In the genomic region with DNA sequence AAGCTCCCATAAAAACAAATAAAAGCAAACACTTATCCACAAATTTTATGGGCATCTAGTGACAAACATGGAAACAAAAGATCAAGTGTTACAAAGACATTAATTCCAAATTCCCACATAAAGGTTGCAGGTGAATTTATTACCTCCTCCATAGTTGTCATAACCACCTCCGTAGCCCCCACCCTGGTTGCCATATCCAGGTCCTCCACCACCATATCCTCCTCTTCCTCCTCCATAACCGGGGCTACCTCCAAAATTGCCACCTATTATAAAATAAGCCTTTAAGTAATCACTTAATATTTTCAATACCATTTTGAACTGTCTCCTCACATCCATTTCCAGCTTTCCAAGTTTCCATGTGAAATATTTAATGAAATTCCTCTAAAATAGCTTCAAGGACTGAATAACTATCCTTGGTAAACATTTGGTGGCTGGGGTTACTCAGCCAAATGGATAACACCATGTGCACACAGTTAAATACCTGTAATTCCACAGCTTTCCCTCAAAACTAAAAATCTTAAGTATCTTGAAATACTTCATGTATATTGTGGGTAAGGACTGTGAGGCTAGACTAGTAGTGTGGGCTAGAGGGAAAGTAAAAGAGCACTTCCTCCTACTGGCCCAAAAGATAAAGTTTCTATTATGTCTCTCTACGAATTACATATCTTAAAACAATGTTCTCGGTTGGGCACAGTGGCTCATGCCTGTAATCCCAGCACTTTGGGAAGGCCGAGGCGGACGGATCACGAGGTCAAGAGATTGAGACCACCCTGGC, we compare ENCODE assay signal across 10 cellular contexts. TPM values are rescaled to one million over a fixed set of nuclear protein-coding genes. Genes with fewer than 3 reads are reported as not detected.
DNase-seq lines count a peak whose midpoint lies in the region; ATAC-seq and TF ChIP-seq lines count a peak whose summit lies in the region.
"Had no signal": no experiment of that assay in that cellular context is flagged by ENCODE, and none has a peak within 500 bp of the region (broad histone marks: within the 10 kb centered on the region; RNA-seq: fewer than 3 reads in every experiment).

No MANE protein-coding gene starts in this region.

- H2BK120ac ChIP-seq in mesenchymal stem cell (ENCODE audit: low read depth, low read length) = no peak overlapping the region

- WGBS in mesenchymal stem cell = 94% methylated on average over 8 of the region's 8 CpGs

- no peak overlapping the region for H3K4ac ChIP-seq in mesenchymal stem cell (ENCODE audit: low read depth in 1 of 2, low read length in 2 of 2)

- CTCF ChIA-PET in WTC11 (lab: Charles Lee) = no interaction called here

- no peaks in the 10 kb centered on the region for H3K79me1 ChIP-seq in mesenchymal stem cell (replicated peaks; ENCODE audit: low read length, poor library complexity, severe bottlenecking)

- H4K91ac ChIP-seq in mesenchymal stem cell (ENCODE audit: low read length) = no peak overlapping the region

- no peak overlapping the region for H2AFZ ChIP-seq in mesenchymal stem cell (ENCODE audit: low read depth, low read length)

- ATAC-seq in WTC11 = no peak
- no peak for ATAC-seq in GM19328 (IDR thresholded peaks at IDR 0.05; ENCODE audit: unreplicated experiment)

- peaks cover 9% of the 10 kb centered on the region for H3K4me1 ChIP-seq in mesenchymal stem cell (ENCODE audit: control insufficient read depth, insufficient read depth, low read depth, low read length)

- H2AK5ac ChIP-seq in mesenchymal stem cell (ENCODE audit: low read length, severe bottlenecking) = no peak overlapping the region

- H3K9me3 ChIP-seq in mesenchymal stem cell (ENCODE audit: control insufficient read depth, low read length) = no peaks in the 10 kb centered on the region

- H2BK15ac ChIP-seq in mesenchymal stem cell (ENCODE audit: low read depth, poor library complexity, severe bottlenecking) = no peak overlapping the region

- H3K9me3 Mint-ChIP-seq in WTC11 = no peaks in the 10 kb centered on the region

- H3K4me3 ChIP-seq in mesenchymal stem cell (ENCODE audit: insufficient read depth in 1 of 2, low read depth in 1 of 2, low read length in 2 of 2) = no peak overlapping the region

- POLR2A ChIA-PET in WTC11 (lab: Charles Lee) = interaction anchor here (2.0 kb wide), 1 partner anchor 8 kb away, joined by 6 read pairs; the partner anchor contains the start of gene CBX3

- peak overlapping the region; percentile 18 for H3K9ac ChIP-seq in mesenchymal stem cell (ENCODE audit: low read length)

- H3K27me3 ChIP-seq in mesenchymal stem cell (ENCODE audit: control insufficient read depth in 1 of 2, insufficient read depth in 1 of 2, low read length in 2 of 2) = no peaks in the 10 kb centered on the region

- H3K27ac Mint-ChIP-seq in WTC11 = peak overlapping the region; percentile 95

- TF ChIP-seq POLR2A in GM10847 (IDR thresholded peaks at IDR 0.05; ENCODE audit: extremely low read depth, insufficient read length) = peak; percentile 14

- no peak overlapping the region for H3K4me2 ChIP-seq in mesenchymal stem cell (ENCODE audit: low read length, poor library complexity, severe bottlenecking)

- H2BK12ac ChIP-seq in mesenchymal stem cell (ENCODE audit: low read length in 2 of 2) = no peak overlapping the region

- H3K4me3 Mint-ChIP-seq in WTC11 = peak overlapping the region; percentile 34

- no peak overlapping the region for H3K23ac ChIP-seq in mesenchymal stem cell (ENCODE audit: low read length in 2 of 2)

- no peak overlapping the region for H3K14ac ChIP-seq in mesenchymal stem cell (ENCODE audit: low read length in 2 of 2)

- H4K8ac ChIP-seq in mesenchymal stem cell (ENCODE audit: low read length) = no peak overlapping the region

- H3K4me1 Mint-ChIP-seq in WTC11 = peaks cover 72% of the 10 kb centered on the region

- no peaks in the 10 kb centered on the region for H3K27me3 Mint-ChIP-seq in WTC11 (ENCODE audit: low read depth)

- peaks cover 91% of the 10 kb centered on the region for H3K36me3 Mint-ChIP-seq in WTC11

- H3K27ac ChIP-seq in 22Rv1 = peak overlapping the region; percentile 14; the same call in 1 of the 2 replicates
- no peak overlapping the region for H3K27ac ChIP-seq in mesenchymal stem cell (ENCODE audit: low read length, poor library complexity, severe bottlenecking)

- no peak for TF ChIP-seq CTCF in 22Rv1 (IDR thresholded peaks at IDR 0.05)
- no peak for TF ChIP-seq CTCF in WTC11 (IDR thresholded peaks at IDR 0.05)
- TF ChIP-seq CTCF in GM20000 (IDR thresholded peaks at IDR 0.05; ENCODE audit: extremely low read depth, missing control alignments) = no peak

- DNase-seq in WTC11 (ENCODE audit: low spot score) (no peak), mesenchymal stem cell (no peak), GM20000 (ENCODE audit: low spot score) (no peak), ureter (ENCODE audit: low spot score) (no peak), NCI-H2171 treated with DMSO at 0.1 percent for 48 hours (lab: John Stamatoyannopoulos, UW) (no peak)
- DNase-seq: activated CD4-positive, alpha-beta T cell treated with anti-CD3 and anti-CD28 coated beads, Interleukin-2, amount 50 U/mL, for 4 hours; stimulated activated CD4-positive, alpha-beta T cell treated with anti-CD3 and anti-CD28 coated beads, Interleukin-1b, Interleukin-23, amount 100 ng/mL, for 48 hours had no signal

- H3K36me3 ChIP-seq in mesenchymal stem cell (ENCODE audit: control insufficient read depth in 1 of 2, insufficient read depth in 2 of 2, low read depth in 1 of 2, low read length in 2 of 2) = peaks cover 10 to 95% of the 10 kb centered on the region in 2 experiments

- H2BK5ac ChIP-seq in mesenchymal stem cell (ENCODE audit: low read depth, low read length, poor library complexity, severe bottlenecking) = no peak overlapping the region

- H3K18ac ChIP-seq in mesenchymal stem cell (ENCODE audit: low read depth in 1 of 2, low read length in 2 of 2) = peak overlapping the region in 1 of 2 experiments; percentile 21

TF ChIP-seq in WTC11, 78 proteins besides CTCF, POLR2A, EP300 and RAD21:
- TF ChIP-seq IRF2 (CRISPR knock-in tag; IDR thresholded peaks at IDR 0.05; ENCODE audit: borderline replicate concordance, low read depth) (no peak), ETV6 (CRISPR knock-in tag; IDR thresholded peaks at IDR 0.05) (no peak), NFE2L1 (CRISPR knock-in tag; IDR thresholded peaks at IDR 0.05) (no peak), SOX15 (CRISPR knock-in tag; IDR thresholded peaks at IDR 0.05) (no peak), ZNF671 (CRISPR knock-in tag; IDR thresholded peaks at IDR 0.05) (peak; percentile 6; the same call in 1 of the 2 replicates), PRRX2 (CRISPR knock-in tag; IDR thresholded peaks at IDR 0.05) (0 out of 2 replicates have a peak, but pooled peaks have one; percentile 23)
- TF ChIP-seq, protein P1, sequence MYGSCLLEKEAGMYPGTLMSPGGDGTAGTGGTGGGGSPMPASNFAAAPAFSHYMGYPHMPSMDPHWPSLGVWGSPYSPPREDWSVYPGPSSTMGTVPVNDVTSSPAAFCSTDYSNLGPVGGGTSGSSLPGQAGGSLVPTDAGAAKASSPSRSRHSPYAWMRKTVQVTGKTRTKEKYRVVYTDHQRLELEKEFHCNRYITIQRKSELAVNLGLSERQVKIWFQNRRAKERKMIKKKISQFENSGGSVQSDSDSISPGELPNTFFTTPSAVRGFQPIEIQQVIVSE (CRISPR knock-in tag; IDR thresholded peaks at IDR 0.05; ENCODE audit: borderline replicate concordance) = no peak

RNA-seq across cellular contexts. Expression of gene HNRNPA2B1, which starts 6.9 kb away (rescaled TPM):
- total RNA-seq in WTC11 (2021) (1,081 to 1,101 TPM (median 1,097 TPM) in 3 replicates), ureter (409 TPM)
- 309 TPM for polyA plus RNA-seq in mesenchymal stem cell (2013, experiment 1 of 2)
- polyA plus RNA-seq in mesenchymal stem cell (2013, experiment 2 of 2) = 309 TPM

RNA-seq across cellular contexts. Expression of gene CBX3, which starts 7.9 kb away (rescaled TPM):
- total RNA-seq in WTC11 (2021) (204 to 232 TPM (median 213 TPM) in 3 replicates), ureter (87.0 TPM)
- polyA plus RNA-seq in mesenchymal stem cell (2013, experiment 1 of 2) = 144 TPM
- 150 TPM for polyA plus RNA-seq in mesenchymal stem cell (2013, experiment 2 of 2)

RNA-seq across cellular contexts. Expression of gene NFE2L3, which starts 41.6 kb away (rescaled TPM):
- total RNA-seq in WTC11 (2021) (66.8 to 68.6 TPM (median 68.5 TPM) in 3 replicates), ureter (6.3 TPM)
- polyA plus RNA-seq in mesenchymal stem cell (2013, experiment 1 of 2) = 17.7 TPM
- 17.2 TPM for polyA plus RNA-seq in mesenchymal stem cell (2013, experiment 2 of 2)
